ENCODE assay signal across 1 cellular context in genomic region chr13:74226791-74227475, GRCh38.
TF ChIP-seq lines count a peak whose summit lies in the region.

No MANE protein-coding gene starts in this region.

TF ChIP-seq in GM23338, 12 proteins besides CTCF, POLR2A, EP300 and RAD21 (continued from another document):
- TF ChIP-seq ZNF462 (CRISPR knock-in tag; IDR thresholded peaks at IDR 0.05) (no peak), EZH2 (IDR thresholded peaks at IDR 0.05; ENCODE audit: low read depth, unreplicated experiment) (no peak), POLR2AphosphoS5 (IDR thresholded peaks at IDR 0.05; ENCODE audit: low read depth) (no peak), ETS1 (IDR thresholded peaks at IDR 0.05) (no peak), ZNF114 (CRISPR knock-in tag; IDR thresholded peaks at IDR 0.05) (no peak), ZNF331 (CRISPR knock-in tag; IDR thresholded peaks at IDR 0.05; ENCODE audit: low read depth) (no peak), EZH2phosphoT487 (IDR thresholded peaks at IDR 0.05; ENCODE audit: unreplicated experiment) (no peak), CREB1 (CRISPR knock-in tag; IDR thresholded peaks at IDR 0.05; ENCODE audit: low read depth) (no peak), JUNB (IDR thresholded peaks at IDR 0.05; ENCODE audit: unreplicated experiment) (no peak), NANOG (IDR thresholded peaks at IDR 0.05; ENCODE audit: borderline replicate concordance) (no peak)
